Comparison of ENCODE assay signal across 8 cellular contexts in genomic region chr2:190881074-190881479, GRCh38. TPM values are rescaled to one million over a fixed set of nuclear protein-coding genes. Genes with fewer than 3 reads are reported as not detected.
A peak's percentile ranks its signal among the peaks of the same experiment; 100 is the strongest.
DNase-seq lines count a peak whose midpoint lies in the region; ATAC-seq and TF ChIP-seq lines count a peak whose summit lies in the region.

No MANE protein-coding gene starts in this region.

- no peaks in the 10 kb centered on the region for H3K9me3 Mint-ChIP-seq in activated naive CD8-positive, alpha-beta T cell treated with anti-CD3 and anti-CD28 coated beads, Interleukin-2, amount 10 ng/mL, durations not matched to agents 7 days and 5 days

- peak overlapping the region; percentile 100 for H3K27ac Mint-ChIP-seq in activated naive CD8-positive, alpha-beta T cell treated with anti-CD3 and anti-CD28 coated beads, Interleukin-2, amount 10 ng/mL, durations not matched to agents 7 days and 5 days

- no peaks in the 10 kb centered on the region for H3K9me3 ChIP-seq in BE2C
- no peaks in the 10 kb centered on the region for H3K9me3 ChIP-seq in iPS-18c (ENCODE audit: control insufficient read depth, insufficient read depth, low read length)
- H3K9me3 ChIP-seq in stomach smooth muscle (ENCODE audit: control insufficient read depth in 2 of 2, low read length in 2 of 2), result no peaks in the 10 kb centered on the region

- no peaks in the 10 kb centered on the region; the same call in 1 of the 2 replicates for H3K4me1 ChIP-seq in BE2C
- H3K4me1 ChIP-seq in stomach smooth muscle (ENCODE audit: control insufficient read depth, insufficient read depth, low read length), result no peaks in the 10 kb centered on the region

- no peaks in the 10 kb centered on the region for H3K27me3 Mint-ChIP-seq in activated naive CD8-positive, alpha-beta T cell treated with anti-CD3 and anti-CD28 coated beads, Interleukin-2, amount 10 ng/mL, durations not matched to agents 7 days and 5 days

- H3K27ac ChIP-seq in stomach smooth muscle (ENCODE audit: low read length), result peak overlapping the region; percentile 88

- H3K4me1 Mint-ChIP-seq in activated naive CD8-positive, alpha-beta T cell treated with anti-CD3 and anti-CD28 coated beads, Interleukin-2, amount 10 ng/mL, durations not matched to agents 7 days and 5 days, result peaks cover 34% of the 10 kb centered on the region

- peak overlapping the region; percentile 78 to 81 for H3K9ac ChIP-seq in stomach smooth muscle (ENCODE audit: low read length in 2 of 2)

- POLR2A ChIA-PET in activated naive CD8-positive, alpha-beta T cell treated with anti-CD3 and anti-CD28 coated beads, Interleukin-2, amount 10 ng/mL, durations not matched to agents 7 days and 5 days (lab: Charles Lee), result interaction anchor here (0.7 to 4.0 kb wide), 21 partner anchors 10 to 795 kb away, joined by 3 to 37 read pairs (median 5); partner anchors contain the start of genes STAT1 and STAT4

- H3K4me3 ChIP-seq in BE2C (ENCODE audit: low read depth, low read length) (peak overlapping the region; percentile 84), iPS-18c (ENCODE audit: insufficient read depth, low read depth, low read length) (peak overlapping the region; percentile 89), stomach smooth muscle (ENCODE audit: low read length in 2 of 2) (peak overlapping the region; percentile 82 to 87)

- TF ChIP-seq CTCF in BE2C (IDR thresholded peaks at IDR 0.05; ENCODE audit: low read depth, low read length) (no peak), GM10266 (IDR thresholded peaks at IDR 0.05; ENCODE audit: control insufficient read depth, insufficient read depth, low read depth, missing control alignments) (no peak)

- H3K36me3 Mint-ChIP-seq in activated naive CD8-positive, alpha-beta T cell treated with anti-CD3 and anti-CD28 coated beads, Interleukin-2, amount 10 ng/mL, durations not matched to agents 7 days and 5 days, result peaks cover 20% of the 10 kb centered on the region

- peak; percentile 2 for ATAC-seq in HG02588 (IDR thresholded peaks at IDR 0.05; ENCODE audit: unreplicated experiment)
- ATAC-seq in activated naive CD8-positive, alpha-beta T cell treated with anti-CD3 and anti-CD28 coated beads, Interleukin-2, amount 10 ng/mL, durations not matched to agents 7 days and 5 days (ENCODE audit: low read depth), result no peak

- H3K27me3 ChIP-seq in BE2C (no peaks in the 10 kb centered on the region), stomach smooth muscle (ENCODE audit: control insufficient read depth in 1 of 2, insufficient read depth in 2 of 2, low read length in 2 of 2) (no peaks in the 10 kb centered on the region)

- peak overlapping the region; percentile 100 for H3K4me3 Mint-ChIP-seq in activated naive CD8-positive, alpha-beta T cell treated with anti-CD3 and anti-CD28 coated beads, Interleukin-2, amount 10 ng/mL, durations not matched to agents 7 days and 5 days

- DNase-seq in BE2C (no peak), GM10266 (ENCODE audit: extremely low spot score) (no peak)
- no peak for DNase-seq in activated naive CD8-positive, alpha-beta T cell treated with anti-CD3 and anti-CD28 coated beads, Interleukin-2, amount 10 ng/mL, durations not matched to agents 7 days and 5 days
- DNase-seq in stimulated activated CD4-positive, alpha-beta T cell treated with anti-CD3 and anti-CD28 coated beads, Interleukin-1b, Interleukin-23, amount 100 ng/mL, for 48 hours, result no peak
- DNase-seq in NK-92 treated with Interleukin-12 subunit alpha and Interleukin-12 subunit beta, amount 100 ng/mL, for 24 hours (lab: John Stamatoyannopoulos, UW), result no peak

- H3K36me3 ChIP-seq in BE2C, result peaks cover 13% of the 10 kb centered on the region
- no peaks in the 10 kb centered on the region for H3K36me3 ChIP-seq in stomach smooth muscle (ENCODE audit: control insufficient read depth in 2 of 2, insufficient read depth in 2 of 2, low read length in 2 of 2)

RNA-seq across cellular contexts. Expression of gene GLS, which starts 0.5 kb away (rescaled TPM):
- 56.2 TPM for polyA plus RNA-seq in BE2C (2012; ENCODE audit: insufficient read depth, insufficient read length, low read depth)
- 100 to 1,000 TPM; 175 to 187 TPM for total RNA-seq in activated naive CD8-positive, alpha-beta T cell treated with anti-CD3 and anti-CD28 coated beads, Interleukin-2, amount 10 ng/mL, durations not matched to agents 7 days and 5 days
